In genomic region chr9:36142510-36143161, GRCh38 we compare ENCODE assay signal across 9 cellular contexts. TPM values are rescaled to one million over a fixed set of nuclear protein-coding genes. Genes with fewer than 3 reads are reported as not detected.
DNase-seq lines count a peak whose midpoint lies in the region; ATAC-seq and TF ChIP-seq lines count a peak whose summit lies in the region.
"Had no signal": no experiment of that assay in that cellular context is flagged by ENCODE, and none has a peak within 500 bp of the region (broad histone marks: within the 10 kb centered on the region; RNA-seq: fewer than 3 reads in every experiment).

No MANE protein-coding gene starts in this region.

- no peak overlapping the region for H4K12ac ChIP-seq in trophoblast cell (ENCODE audit: low read depth, low read length)

- no peak overlapping the region for H2AK5ac ChIP-seq in trophoblast cell (ENCODE audit: low read length)

- H3K9me2 ChIP-seq in Loucy (replicated peaks; ENCODE audit: low read depth, low read length), result no peaks in the 10 kb centered on the region

- H3K27ac ChIP-seq in right cardiac atrium (ENCODE audit: low read length) (peak overlapping the region; percentile 6), trophoblast cell (ENCODE audit: low read depth, low read length) (no peak overlapping the region), foreskin keratinocyte (no peak overlapping the region)

- CTCF ChIA-PET in activated CD8-positive, alpha-beta T cell treated with anti-CD3 and anti-CD28 coated beads, Interleukin-2, amount 10 ng/mL, durations not matched to agents 7 days and 5 days (lab: Charles Lee), result interaction anchor here (1.0 to 4.0 kb wide), 5 partner anchors 22 to 42 kb away, joined by 3 to 22 read pairs (median 4); no protein-coding TSS in a partner anchor
- CTCF ChIA-PET in Calu3 (lab: Charles Lee), result no interaction called here

- TF ChIP-seq CTCF in Loucy (conservative IDR thresholded peaks at IDR 0.05; ENCODE audit: low read length) (no peak), Calu3 (IDR thresholded peaks at IDR 0.05; ENCODE audit: unreplicated experiment) (no peak), foreskin keratinocyte (conservative IDR thresholded peaks at IDR 0.05) (no peak)

- peak overlapping the region; percentile 79 for H3K4me3 Mint-ChIP-seq in activated CD8-positive, alpha-beta T cell treated with anti-CD3 and anti-CD28 coated beads, Interleukin-2, amount 10 ng/mL, durations not matched to agents 7 days and 5 days
- peak overlapping the region; percentile 94 for H3K4me3 Mint-ChIP-seq in stimulated activated memory B cell treated with anti-CD40 and anti-IgM and Interleukin-4, amounts not matched to agents 10 μg/mL and 1 μg/mL and 100 μg/mL, for 72 hours
- H3K4me3 Mint-ChIP-seq in Calu3 (ENCODE audit: low read depth, unreplicated experiment), result no peak overlapping the region

- H2BK12ac ChIP-seq in trophoblast cell (ENCODE audit: low read length), result no peak overlapping the region

- no peak overlapping the region for H3K23ac ChIP-seq in trophoblast cell (ENCODE audit: low read length)

- H3F3A ChIP-seq in Loucy (ENCODE audit: low read depth), result no peaks in the 10 kb centered on the region

- H3K4me1 ChIP-seq in Loucy (ENCODE audit: insufficient read depth, low read length, poor library complexity, severe bottlenecking) (peaks cover 76% of the 10 kb centered on the region), right cardiac atrium (ENCODE audit: control insufficient read depth, insufficient read depth, low read length) (no peaks in the 10 kb centered on the region), trophoblast cell (ENCODE audit: control insufficient read depth in 1 of 2, insufficient read depth in 2 of 2, low read length in 2 of 2) (peaks cover under 1 to 1% of the 10 kb centered on the region in 2 experiments), foreskin keratinocyte (peaks cover 3% of the 10 kb centered on the region)

- H3K36me3 Mint-ChIP-seq in activated CD8-positive, alpha-beta T cell treated with anti-CD3 and anti-CD28 coated beads, Interleukin-2, amount 10 ng/mL, durations not matched to agents 7 days and 5 days (ENCODE audit: low read depth), result peaks cover 76% of the 10 kb centered on the region
- H3K36me3 Mint-ChIP-seq in stimulated activated memory B cell treated with anti-CD40 and anti-IgM and Interleukin-4, amounts not matched to agents 10 μg/mL and 1 μg/mL and 100 μg/mL, for 72 hours, result peaks cover 22% of the 10 kb centered on the region
- H3K36me3 Mint-ChIP-seq in Calu3 (ENCODE audit: insufficient read depth, unreplicated experiment), result no peaks in the 10 kb centered on the region

- WGBS in right cardiac atrium, result 43% methylated on average over 12 of the region's 12 CpGs
- WGBS in trophoblast cell (ENCODE audit: extremely low coverage, insufficient coverage, insufficient read length), result no CpG with 5 or more reads among the region's 12 CpGs

- POLR2A ChIA-PET in activated CD8-positive, alpha-beta T cell treated with anti-CD3 and anti-CD28 coated beads, Interleukin-2, amount 10 ng/mL, durations not matched to agents 7 days and 5 days (lab: Charles Lee), result interaction anchor here (0.8 to 3.4 kb wide), 2 partner anchors 48 to 116 kb away, joined by 3 to 26 read pairs; partner anchors contain the start of genes CLTA and GNE

- H3K4me3 ChIP-seq in Loucy (ENCODE audit: low read length, poor library complexity, severe bottlenecking) (peak overlapping the region; percentile 72), right cardiac atrium (ENCODE audit: low read length) (no peak overlapping the region), trophoblast cell (ENCODE audit: low read depth, low read length) (no peak overlapping the region)

- H3K4me1 Mint-ChIP-seq in activated CD8-positive, alpha-beta T cell treated with anti-CD3 and anti-CD28 coated beads, Interleukin-2, amount 10 ng/mL, durations not matched to agents 7 days and 5 days (ENCODE audit: low read depth), result peaks cover 96% of the 10 kb centered on the region
- peaks cover 97% of the 10 kb centered on the region for H3K4me1 Mint-ChIP-seq in stimulated activated memory B cell treated with anti-CD40 and anti-IgM and Interleukin-4, amounts not matched to agents 10 μg/mL and 1 μg/mL and 100 μg/mL, for 72 hours
- H3K4me1 Mint-ChIP-seq in Calu3 (ENCODE audit: low read depth, unreplicated experiment), result no peaks in the 10 kb centered on the region

- H3K9me3 Mint-ChIP-seq in activated CD8-positive, alpha-beta T cell treated with anti-CD3 and anti-CD28 coated beads, Interleukin-2, amount 10 ng/mL, durations not matched to agents 7 days and 5 days (ENCODE audit: insufficient read depth), result peaks cover 6% of the 10 kb centered on the region
- H3K9me3 Mint-ChIP-seq in stimulated activated memory B cell treated with anti-CD40 and anti-IgM and Interleukin-4, amounts not matched to agents 10 μg/mL and 1 μg/mL and 100 μg/mL, for 72 hours, result peaks cover 6% of the 10 kb centered on the region
- peaks cover 3% of the 10 kb centered on the region for H3K9me3 Mint-ChIP-seq in Calu3 (ENCODE audit: low read depth, unreplicated experiment)

- no peak for DNase-seq in activated CD8-positive, alpha-beta T cell treated with anti-CD3 and anti-CD28 coated beads, Interleukin-2, amount 10 ng/mL, durations not matched to agents 7 days and 5 days
- DNase-seq in right cardiac atrium (peak in 2 of 3 donors; percentile 75 to 77), Calu3 (no peak), NCI-H1436 treated with DMSO at 0.1 percent for 48 hours (lab: John Stamatoyannopoulos, UW) (no peak), trophoblast cell (no peak), foreskin keratinocyte (no peak)

- H3K27me3 Mint-ChIP-seq in activated CD8-positive, alpha-beta T cell treated with anti-CD3 and anti-CD28 coated beads, Interleukin-2, amount 10 ng/mL, durations not matched to agents 7 days and 5 days (ENCODE audit: low read depth), result peaks cover 4% of the 10 kb centered on the region
- H3K27me3 Mint-ChIP-seq in stimulated activated memory B cell treated with anti-CD40 and anti-IgM and Interleukin-4, amounts not matched to agents 10 μg/mL and 1 μg/mL and 100 μg/mL, for 72 hours, result no peaks in the 10 kb centered on the region
- peaks cover 40% of the 10 kb centered on the region for H3K27me3 Mint-ChIP-seq in Calu3 (ENCODE audit: unreplicated experiment)

- peaks cover 3% of the 10 kb centered on the region for H4K20me1 ChIP-seq in Loucy (ENCODE audit: insufficient read depth, low read length, poor library complexity, severe bottlenecking)

- H3K27me3 ChIP-seq in Loucy (ENCODE audit: insufficient read depth, low read length, poor library complexity, severe bottlenecking) (no peaks in the 10 kb centered on the region), right cardiac atrium (ENCODE audit: control insufficient read depth, insufficient read depth) (no peaks in the 10 kb centered on the region), trophoblast cell (ENCODE audit: insufficient read depth, low read length) (peaks cover 2% of the 10 kb centered on the region), foreskin keratinocyte (peaks cover 5% of the 10 kb centered on the region)

- no peaks in the 10 kb centered on the region for H3K36me3 ChIP-seq in Loucy (ENCODE audit: insufficient read depth, low read length)
- peaks cover 3 to 22% of the 10 kb centered on the region in 2 experiments for H3K36me3 ChIP-seq in trophoblast cell (ENCODE audit: control insufficient read depth in 1 of 2, insufficient read depth in 2 of 2, low read length in 2 of 2)

- no peak overlapping the region for H3K14ac ChIP-seq in trophoblast cell (ENCODE audit: low read length)

- H2BK5ac ChIP-seq in trophoblast cell (ENCODE audit: low read depth, low read length, poor library complexity), result no peak overlapping the region

- peak; percentile 16 for ATAC-seq in activated CD8-positive, alpha-beta T cell treated with anti-CD3 and anti-CD28 coated beads, Interleukin-2, amount 10 ng/mL, durations not matched to agents 7 days and 5 days
- ATAC-seq in right cardiac atrium, result peak; percentile 46 to 75
- ATAC-seq in stimulated activated memory B cell treated with anti-CD40 and anti-IgM and Interleukin-4, amounts not matched to agents 10 μg/mL and 1 μg/mL and 100 μg/mL, for 72 hours, result peak; percentile 53
- no peak for ATAC-seq in foreskin keratinocyte

- H3K9ac ChIP-seq in Loucy (ENCODE audit: low read depth, low read length, poor library complexity, severe bottlenecking) (peak overlapping the region; percentile 79), trophoblast cell (ENCODE audit: low read length) (no peak overlapping the region)

- H3K79me2 ChIP-seq in Loucy (ENCODE audit: insufficient read depth, low read length), result peaks cover 65% of the 10 kb centered on the region
- H3K79me2 ChIP-seq in trophoblast cell (ENCODE audit: control insufficient read depth, insufficient read depth, low read length, poor library complexity), result no peaks in the 10 kb centered on the region

- peak overlapping the region; percentile 91 for H3K27ac Mint-ChIP-seq in activated CD8-positive, alpha-beta T cell treated with anti-CD3 and anti-CD28 coated beads, Interleukin-2, amount 10 ng/mL, durations not matched to agents 7 days and 5 days
- H3K27ac Mint-ChIP-seq in stimulated activated memory B cell treated with anti-CD40 and anti-IgM and Interleukin-4, amounts not matched to agents 10 μg/mL and 1 μg/mL and 100 μg/mL, for 72 hours, result peak overlapping the region; percentile 98
- H3K27ac Mint-ChIP-seq in Calu3 (ENCODE audit: unreplicated experiment), result no peak overlapping the region

- H2AFZ ChIP-seq in Loucy (ENCODE audit: low read length) (no peak overlapping the region), trophoblast cell (ENCODE audit: insufficient read depth, low read length, poor library complexity) (no peak overlapping the region)

- H3K4me2 ChIP-seq in Loucy (ENCODE audit: low read depth, low read length, poor library complexity, severe bottlenecking) (peak overlapping the region; percentile 90), trophoblast cell (ENCODE audit: low read length) (no peak overlapping the region)

- BruUV-seq in Calu3 (replicated peaks; lab: Mats Ljungman, UMichigan), result no TSS peak

- H3K9me3 ChIP-seq in Loucy (ENCODE audit: insufficient read depth, low read depth, low read length) (no peaks in the 10 kb centered on the region), right cardiac atrium (ENCODE audit: control insufficient read depth, low read length) (no peaks in the 10 kb centered on the region), trophoblast cell (ENCODE audit: insufficient read depth, low read depth, low read length) (peaks cover 6% of the 10 kb centered on the region)

- H4K8ac ChIP-seq in trophoblast cell (ENCODE audit: low read depth, low read length), result no peak overlapping the region

- no peak overlapping the region for H3K4ac ChIP-seq in trophoblast cell (ENCODE audit: low read depth, low read length)

- no peak overlapping the region for H3K18ac ChIP-seq in trophoblast cell (ENCODE audit: low read length)

- no peak overlapping the region for H2BK120ac ChIP-seq in trophoblast cell (ENCODE audit: insufficient read depth, low read length, poor library complexity)

- intact Hi-C loops in right cardiac atrium (cut with DNase I), result no loop called here
- intact Hi-C loops in Calu3 (cut with micrococcal nuclease; ENCODE audit: unreplicated experiment), result no loop called here

- H4K91ac ChIP-seq in trophoblast cell (ENCODE audit: low read depth, low read length), result no peak overlapping the region

- no peaks in the 10 kb centered on the region for H3K79me1 ChIP-seq in trophoblast cell (ENCODE audit: low read length)

RNA-seq across cellular contexts. Expression of gene GLIPR2, which starts 6.1 kb away (rescaled TPM):
- total RNA-seq in activated CD8-positive, alpha-beta T cell treated with anti-CD3 and anti-CD28 coated beads, Interleukin-2, amount 10 ng/mL, durations not matched to agents 7 days and 5 days, result 10 to 100 TPM; 67.8 to 73.0 TPM
- total RNA-seq in right cardiac atrium, result 10 to 100 TPM in 3 of 4 donors, 1 to 10 TPM in 1; 9.0 to 23.2 (median 14.7) TPM
- 8.8 TPM for polyA plus RNA-seq in right cardiac atrium
- 0.19 and 0.24 TPM in 2 replicates for total RNA-seq in Calu3 (2022)
- 23.0 and 24.6 TPM in 2 replicates for polyA plus RNA-seq in trophoblast cell (2013)
- total RNA-seq in foreskin keratinocyte, result 2.4 and 4.2 TPM in 2 replicates
- polyA plus RNA-seq in foreskin keratinocyte, result 2.9 and 5.0 TPM in 2 replicates

RNA-seq across cellular contexts. Expression of gene CCIN, which starts 26.6 kb away (rescaled TPM):
- under 1 TPM; 0.13 to 0.32 TPM for total RNA-seq in activated CD8-positive, alpha-beta T cell treated with anti-CD3 and anti-CD28 coated beads, Interleukin-2, amount 10 ng/mL, durations not matched to agents 7 days and 5 days
- under 1 TPM in 3 of 4 donors, not detected in 1; 0.12 to 0.28 (median 0.17) TPM for total RNA-seq in right cardiac atrium
- 0.07 TPM for polyA plus RNA-seq in right cardiac atrium
- not detected in 2 replicates for total RNA-seq in Calu3 (2022)
- polyA plus RNA-seq in trophoblast cell (2013), result 0.23 and 0.33 TPM in 2 replicates
- total RNA-seq in foreskin keratinocyte, result 0.14 TPM in 1 of 2 replicates, not detected in the other
- 0.12 TPM in 1 of 2 replicates, not detected in the other for polyA plus RNA-seq in foreskin keratinocyte
- polyA plus RNA-seq: keratinocyte had no signal

RNA-seq across cellular contexts. Expression of gene CLTA, which starts 48.1 kb away (rescaled TPM):
- 100 to 1,000 TPM; 167 to 170 TPM for total RNA-seq in activated CD8-positive, alpha-beta T cell treated with anti-CD3 and anti-CD28 coated beads, Interleukin-2, amount 10 ng/mL, durations not matched to agents 7 days and 5 days
- 10 to 100 TPM; 69.0 to 76.7 (median 75.1) TPM for total RNA-seq in right cardiac atrium
- polyA plus RNA-seq in right cardiac atrium, result 69.5 TPM
- 85.5 and 87.3 TPM in 2 replicates for total RNA-seq in Calu3 (2022)
- 489 and 493 TPM in 2 replicates for polyA plus RNA-seq in trophoblast cell (2013)
- total RNA-seq in foreskin keratinocyte, result 249 and 260 TPM in 2 replicates
- polyA plus RNA-seq in foreskin keratinocyte, result 307 and 311 TPM in 2 replicates

Comparison
In these comparisons a context has a peak if more than half of its experiments do, and no peak if none do; other contexts are left out.
1. DNase-seq: peak in right cardiac atrium (2 of 3); none in activated CD8-positive, alpha-beta T cell treated with anti-CD3 and anti-CD28 coated beads, Interleukin-2, amount 10 ng/mL, durations not matched to agents 7 days and 5 days (single experiment), Calu3 (single experiment), NCI-H1436 treated with DMSO at 0.1 percent for 48 hours (single experiment), trophoblast cell (0 of 2) and foreskin keratinocyte (0 of 2).